Comparison of ENCODE assay signal across 19 cellular contexts in genomic region chr14:48563465-48563864, GRCh38.
DNase-seq lines count a peak whose midpoint lies in the region; ATAC-seq, FAIRE-seq and TF ChIP-seq lines count a peak whose summit lies in the region.
"Had no signal": no experiment of that assay in that cellular context is flagged by ENCODE, and none has a peak within 500 bp of the region (broad histone marks: within the 10 kb centered on the region; RNA-seq: fewer than 3 reads in every experiment).

No MANE protein-coding gene starts in this region.

- H3K9me3 Mint-ChIP-seq in Calu3 (ENCODE audit: low read depth, unreplicated experiment) = peaks cover 10% of the 10 kb centered on the region
- peaks cover 6% of the 10 kb centered on the region for H3K9me3 Mint-ChIP-seq in stimulated activated memory B cell treated with anti-CD40 and anti-IgM and Interleukin-4, amounts not matched to agents 10 μg/mL and 1 μg/mL and 100 μg/mL, for 72 hours
- H3K9me3 Mint-ChIP-seq: activated CD4-positive, alpha-beta T cell treated with anti-CD3 and anti-CD28 coated beads, Interleukin-2, amount 10 ng/mL, durations not matched to agents 24 days and 14 days had no signal

- no peaks in the 10 kb centered on the region for H4K20me1 ChIP-seq in keratinocyte (ENCODE audit: control insufficient read depth, extremely low read depth, insufficient read depth, low read length)

- no peaks in the 10 kb centered on the region for H3K4me1 ChIP-seq in keratinocyte (ENCODE audit: control insufficient read depth, extremely low read depth, insufficient read depth, low read length)
- H3K4me1 ChIP-seq: gastroesophageal sphincter had no signal

- H3K4me3 ChIP-seq in keratinocyte (ENCODE audit: control insufficient read depth in 2 of 3, extremely low read depth in 1 of 3, insufficient read depth in 2 of 3, low read depth in 1 of 3, low read length in 3 of 3) = no peak overlapping the region
- H3K4me3 ChIP-seq: gastroesophageal sphincter had no signal

- no peaks in the 10 kb centered on the region for H3K27me3 ChIP-seq in keratinocyte (ENCODE audit: control insufficient read depth, extremely low read depth, insufficient read depth, low read length)
- H3K27me3 ChIP-seq: gastroesophageal sphincter had no signal

- no peak for FAIRE-seq in keratinocyte (lab: Jason Lieb, UNC)
- FAIRE-seq: TTC549 had no signal

- H2AFZ ChIP-seq in keratinocyte (ENCODE audit: control insufficient read depth, low read length) = no peak overlapping the region

- no peak for ATAC-seq in HG03280 (IDR thresholded peaks at IDR 0.05; ENCODE audit: unreplicated experiment)
- no peak for ATAC-seq in stimulated activated memory B cell treated with anti-CD40 and anti-IgM and Interleukin-4, amounts not matched to agents 10 μg/mL and 1 μg/mL and 100 μg/mL, for 72 hours
- ATAC-seq: gastroesophageal sphincter had no signal

- no peaks in the 10 kb centered on the region for H3K9me3 ChIP-seq in keratinocyte (ENCODE audit: control insufficient read depth, low read depth, low read length)
- H3K9me3 ChIP-seq: SK-N-SH had no signal

- H3K36me3 Mint-ChIP-seq in Calu3 (ENCODE audit: insufficient read depth, unreplicated experiment) = no peaks in the 10 kb centered on the region
- no peaks in the 10 kb centered on the region for H3K36me3 Mint-ChIP-seq in stimulated activated memory B cell treated with anti-CD40 and anti-IgM and Interleukin-4, amounts not matched to agents 10 μg/mL and 1 μg/mL and 100 μg/mL, for 72 hours
- H3K36me3 Mint-ChIP-seq: CD4-positive, CD25-positive, alpha-beta regulatory T cell had no signal

- peak overlapping the region; percentile 24 for H3K27ac ChIP-seq in keratinocyte (ENCODE audit: control insufficient read depth, insufficient read depth, low read length)
- H3K27ac ChIP-seq: gastroesophageal sphincter had no signal

- no peaks in the 10 kb centered on the region for H3K27me3 Mint-ChIP-seq in Calu3 (ENCODE audit: unreplicated experiment)
- no peaks in the 10 kb centered on the region for H3K27me3 Mint-ChIP-seq in stimulated activated memory B cell treated with anti-CD40 and anti-IgM and Interleukin-4, amounts not matched to agents 10 μg/mL and 1 μg/mL and 100 μg/mL, for 72 hours
- H3K27me3 Mint-ChIP-seq: activated CD4-positive, alpha-beta T cell treated with anti-CD3 and anti-CD28 coated beads, Interleukin-2, amount 10 ng/mL, durations not matched to agents 24 days and 14 days; CD4-positive, CD25-positive, alpha-beta regulatory T cell had no signal

- no peak for TF ChIP-seq CTCF in Calu3 (IDR thresholded peaks at IDR 0.05; ENCODE audit: unreplicated experiment)
- TF ChIP-seq CTCF in keratinocyte (optimal IDR thresholded peaks at IDR 0.05 in 1 of 3, IDR thresholded peaks at IDR 0.05 in 1 of 3, conservative IDR thresholded peaks at IDR 0.05 in 1 of 3; ENCODE audit: extremely low read depth in 1 of 3, insufficient read depth in 2 of 3, low read length in 3 of 3) = no peak

- dilution Hi-C loops in keratinocyte (cut with MboI; ENCODE audit: extremely low pct_ligation_motif_present, low sequenced_read_pairs) = no loop called here

- no TSS peak for BruUV-seq in Calu3 (replicated peaks; lab: Mats Ljungman, UMichigan)

- DNase-seq in Calu3 (peak; percentile 52), LoVo (ENCODE audit: low spot score) (peak; percentile 63), amniotic epithelial cell (ENCODE audit: low read depth) (peak; percentile 3), keratinocyte (ENCODE audit: low read depth, low spot score) (peak; percentile 9), activated T-cell treated with anti-CD3 and anti-CD28 coated beads for 4 hours (no peak), putamen (ENCODE audit: low spot score) (no peak)
- DNase-seq: activated CD4-positive, alpha-beta T cell treated with anti-CD3 and anti-CD28 coated beads, Interleukin-2, amount 10 ng/mL, durations not matched to agents 24 days and 14 days; activated effector memory CD4-positive, alpha-beta T cell treated with anti-CD3 and anti-CD28 coated beads, Interleukin-2, amount 50 U/mL, for 16 hours; CD4-positive, CD25-positive, alpha-beta regulatory T cell; DMS79; Kasumi-1; NCI-H1105 treated with DMSO at 0.1 percent for 48 hours; OCI-M1; SK-N-SH; stimulated activated CD4-positive, alpha-beta T cell treated with anti-CD3 and anti-CD28 coated beads, Interleukin-15, amount 100 ng/mL, for 24 hours had no signal

- no peaks in the 10 kb centered on the region for H3K79me2 ChIP-seq in keratinocyte (ENCODE audit: control insufficient read depth, insufficient read depth, low read length)

- intact Hi-C loops in Calu3 (cut with micrococcal nuclease; ENCODE audit: unreplicated experiment) = no loop called here

- no peak overlapping the region for H3K9ac ChIP-seq in keratinocyte (ENCODE audit: control insufficient read depth, extremely low read depth, insufficient read depth, low read length)
- H3K9ac ChIP-seq: SK-N-SH had no signal

- H3K27ac Mint-ChIP-seq in Calu3 (ENCODE audit: unreplicated experiment) = peak overlapping the region; percentile 75
- no peak overlapping the region for H3K27ac Mint-ChIP-seq in stimulated activated memory B cell treated with anti-CD40 and anti-IgM and Interleukin-4, amounts not matched to agents 10 μg/mL and 1 μg/mL and 100 μg/mL, for 72 hours
- H3K27ac Mint-ChIP-seq: activated CD4-positive, alpha-beta T cell treated with anti-CD3 and anti-CD28 coated beads, Interleukin-2, amount 10 ng/mL, durations not matched to agents 24 days and 14 days; CD4-positive, CD25-positive, alpha-beta regulatory T cell had no signal

- H3K9me1 ChIP-seq in keratinocyte (ENCODE audit: control insufficient read depth, extremely low read depth, insufficient read depth, low read length) = no peaks in the 10 kb centered on the region

- CTCF ChIA-PET in Calu3 (lab: Charles Lee) = no interaction called here

- H3K36me3 ChIP-seq in keratinocyte (ENCODE audit: control insufficient read depth in 2 of 2, extremely low read depth in 1 of 2, insufficient read depth in 2 of 2, low read length in 2 of 2) = no peaks in the 10 kb centered on the region
- H3K36me3 ChIP-seq: gastroesophageal sphincter had no signal

- peaks cover 13% of the 10 kb centered on the region for H3K4me1 Mint-ChIP-seq in Calu3 (ENCODE audit: low read depth, unreplicated experiment)
- H3K4me1 Mint-ChIP-seq in stimulated activated memory B cell treated with anti-CD40 and anti-IgM and Interleukin-4, amounts not matched to agents 10 μg/mL and 1 μg/mL and 100 μg/mL, for 72 hours = no peaks in the 10 kb centered on the region
- H3K4me1 Mint-ChIP-seq: activated CD4-positive, alpha-beta T cell treated with anti-CD3 and anti-CD28 coated beads, Interleukin-2, amount 10 ng/mL, durations not matched to agents 24 days and 14 days; CD4-positive, CD25-positive, alpha-beta regulatory T cell had no signal

- H3K4me3 Mint-ChIP-seq in Calu3 (ENCODE audit: low read depth, unreplicated experiment) = no peak overlapping the region
- H3K4me3 Mint-ChIP-seq in stimulated activated memory B cell treated with anti-CD40 and anti-IgM and Interleukin-4, amounts not matched to agents 10 μg/mL and 1 μg/mL and 100 μg/mL, for 72 hours = no peak overlapping the region
- H3K4me3 Mint-ChIP-seq: activated CD4-positive, alpha-beta T cell treated with anti-CD3 and anti-CD28 coated beads, Interleukin-2, amount 10 ng/mL, durations not matched to agents 24 days and 14 days; CD4-positive, CD25-positive, alpha-beta regulatory T cell had no signal

- no peak overlapping the region for H3K4me2 ChIP-seq in keratinocyte (ENCODE audit: control insufficient read depth, extremely low read depth, insufficient read depth, low read depth, low read length)
- H3K4me2 ChIP-seq: SK-N-SH had no signal

Comparison
In these comparisons a context has a peak if more than half of its experiments do, and no peak if none do; other contexts are left out.
1. DNase-seq: peak in Calu3 (single experiment), LoVo (single experiment), amniotic epithelial cell (single experiment) and keratinocyte (single experiment); none in activated T-cell treated with anti-CD3 and anti-CD28 coated beads for 4 hours (single experiment) and putamen (single experiment).